Comparison of ENCODE assay signal across 8 cellular contexts in the genomic region with DNA sequence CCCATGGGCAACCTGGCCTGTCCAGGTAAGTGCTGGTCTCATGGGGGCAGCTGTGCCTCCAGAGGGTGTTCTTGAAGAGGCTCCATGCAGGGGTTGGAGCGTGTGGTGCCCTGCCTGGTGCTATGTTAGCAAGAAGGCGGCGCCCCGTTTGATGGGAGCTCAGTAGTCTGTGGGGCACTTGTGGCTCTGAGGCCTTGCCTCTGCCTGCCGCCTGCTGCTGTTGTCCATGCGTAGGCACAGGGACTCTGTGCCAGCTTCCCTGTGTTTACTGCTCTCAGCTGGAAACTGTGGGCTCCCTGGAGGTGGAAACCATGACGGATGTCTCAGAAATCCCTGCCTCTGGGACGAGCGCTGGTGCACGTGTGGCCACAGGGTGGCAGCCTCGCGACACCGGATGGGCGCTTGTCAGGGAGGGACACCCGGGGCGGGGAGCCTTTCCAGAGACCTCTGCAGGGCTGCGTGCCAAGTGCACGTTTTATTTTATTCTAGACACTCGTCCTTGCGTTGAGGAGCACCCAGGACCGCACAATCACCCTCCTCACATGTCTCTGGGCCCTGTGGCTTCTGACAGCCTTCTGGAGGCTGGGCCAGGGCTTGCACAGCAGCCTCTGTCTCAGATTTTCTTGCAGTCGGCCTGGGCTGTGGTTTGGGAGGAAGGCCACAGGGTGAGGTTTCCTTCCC. TPM values are rescaled to one million over a fixed set of nuclear protein-coding genes. Genes with fewer than 3 reads are reported as not detected.
A peak's percentile ranks its signal among the peaks of the same experiment; 100 is the strongest.
DNase-seq lines count a peak whose midpoint lies in the region; ATAC-seq and TF ChIP-seq lines count a peak whose summit lies in the region.

No MANE protein-coding gene starts in this region.

- peak; percentile 83 for TF ChIP-seq CTCF in activated CD8-positive, alpha-beta T cell treated with anti-CD3 and anti-CD28 coated beads for 36 hours (IDR thresholded peaks at IDR 0.05)
- peak; percentile 73 to 94 (median 87) for TF ChIP-seq CTCF in dorsolateral prefrontal cortex (IDR thresholded peaks at IDR 0.05 in 54 of 56, conservative IDR thresholded peaks at IDR 0.05 in 2 of 56; ENCODE audit: low read depth in 1 of 56, partially characterized antibody in 56 of 56)

- H3K4me3 ChIP-seq in dorsolateral prefrontal cortex = peak overlapping the region in 10 of 59 donors; percentile 1 to 34 (median 12)

- peak; percentile 79 for ATAC-seq in GM21381 (IDR thresholded peaks at IDR 0.05; ENCODE audit: unreplicated experiment)
- peak; percentile 74 for ATAC-seq in activated CD8-positive, alpha-beta T cell treated with anti-CD3 and anti-CD28 coated beads for 36 hours

- H3K9me3 Mint-ChIP-seq in activated CD8-positive, alpha-beta T cell treated with anti-CD3 and anti-CD28 coated beads for 36 hours = no peaks in the 10 kb centered on the region

- H3K27me3 Mint-ChIP-seq in activated CD8-positive, alpha-beta T cell treated with anti-CD3 and anti-CD28 coated beads for 36 hours = no peaks in the 10 kb centered on the region

- H3K27me3 ChIP-seq in dorsolateral prefrontal cortex = no peaks in the 10 kb centered on the region

- peak overlapping the region; percentile 21 for H3K27ac Mint-ChIP-seq in activated CD8-positive, alpha-beta T cell treated with anti-CD3 and anti-CD28 coated beads for 36 hours

- intact Hi-C loops in activated CD8-positive, alpha-beta T cell treated with anti-CD3 and anti-CD28 coated beads for 36 hours (cut with micrococcal nuclease) = loop anchor here (10.0 kb wide), 1 partner anchor 182 kb away; a partner anchor contains a TSS
- intact Hi-C loops in dorsolateral prefrontal cortex (cut with DNase I) = loop anchor here in 1 of 2 donors (2.0 kb wide), 1 partner anchor 184 kb away; a partner anchor contains a TSS

- CTCF ChIA-PET in activated CD8-positive, alpha-beta T cell treated with anti-CD3 and anti-CD28 coated beads for 36 hours (lab: Charles Lee) = interaction anchor here (0.7 to 7.0 kb wide), 18 partner anchors 10 to 281 kb away, joined by 3 to 59 read pairs (median 4); a partner anchor contains a TSS

- H3K4me1 Mint-ChIP-seq in activated CD8-positive, alpha-beta T cell treated with anti-CD3 and anti-CD28 coated beads for 36 hours (ENCODE audit: low read depth) = peaks cover 80% of the 10 kb centered on the region

- peak overlapping the region in 50 of 59 donors; percentile 14 to 94 (median 66) for H3K27ac ChIP-seq in dorsolateral prefrontal cortex

- peaks cover 32% of the 10 kb centered on the region for H3K36me3 Mint-ChIP-seq in activated CD8-positive, alpha-beta T cell treated with anti-CD3 and anti-CD28 coated beads for 36 hours (ENCODE audit: low read depth)

- DNase-seq in COLO829 (ENCODE audit: low spot score) (peak; percentile 95), HS-27A (ENCODE audit: low read depth) (peak; percentile 24), NK-92 (lab: John Stamatoyannopoulos, UW; ENCODE audit: unreplicated experiment) (peak; percentile 30), dorsolateral prefrontal cortex (peak; percentile 72 to 90 (median 85)), medulla oblongata (ENCODE audit: extremely low spot score) (peak; percentile 78)
- peak; percentile 92 for DNase-seq in activated CD8-positive, alpha-beta T cell treated with anti-CD3 and anti-CD28 coated beads for 36 hours
- peak; percentile 67 for DNase-seq in stimulated activated CD8-positive, alpha-beta memory T cell treated with anti-CD3 and anti-CD28 coated beads, Interleukin-12 subunit alpha, Interleukin-12 subunit beta, amount 100 ng/mL, for 24 hours (ENCODE audit: extremely low read depth)

- H3K4me3 Mint-ChIP-seq in activated CD8-positive, alpha-beta T cell treated with anti-CD3 and anti-CD28 coated beads for 36 hours = no peak overlapping the region

- POLR2A ChIA-PET in activated CD8-positive, alpha-beta T cell treated with anti-CD3 and anti-CD28 coated beads for 36 hours (lab: Charles Lee) = interaction anchor here (0.6 to 2.7 kb wide), 3 partner anchors 191 to 320 kb away, joined by 3 to 9 read pairs (median 3); a partner anchor contains a TSS

RNA-seq across cellular contexts. Expression of a gene that starts 27.1 kb away (rescaled TPM):
- total RNA-seq in activated CD8-positive, alpha-beta T cell treated with anti-CD3 and anti-CD28 coated beads for 36 hours = 10 to 100 TPM; 25.3 to 25.5 TPM
- total RNA-seq in dorsolateral prefrontal cortex = 100 to 1,000 TPM in 2 of 120 experiments, 10 to 100 TPM in 118; 39.7 to 102 (median 75.0) TPM

RNA-seq across cellular contexts. Expression of a gene that starts 27.3 kb away (rescaled TPM):
- total RNA-seq in activated CD8-positive, alpha-beta T cell treated with anti-CD3 and anti-CD28 coated beads for 36 hours = 10 to 100 TPM; 16.2 to 17.3 TPM
- 10 to 100 TPM in 115 of 120 experiments, 1 to 10 TPM in 5; 7.0 to 20.5 (median 13.3) TPM for total RNA-seq in dorsolateral prefrontal cortex

RNA-seq across cellular contexts. Expression of a gene that starts 53.1 kb away (rescaled TPM):
- not detected for total RNA-seq in activated CD8-positive, alpha-beta T cell treated with anti-CD3 and anti-CD28 coated beads for 36 hours
- total RNA-seq in dorsolateral prefrontal cortex = under 1 TPM in 2 of 120 experiments, not detected in 118; 0.47 to 0.69 TPM

Comparison
In these comparisons a context has a peak if more than half of its experiments do, and no peak if none do; other contexts are left out.
1. DNase-seq: peak in every context shown above with its lines; median percentile 95 in COLO829; 92 in activated CD8-positive, alpha-beta T cell treated with anti-CD3 and anti-CD28 coated beads for 36 hours; 85 in dorsolateral prefrontal cortex; 78 in medulla oblongata; 67 in stimulated activated CD8-positive, alpha-beta memory T cell treated with anti-CD3 and anti-CD28 coated beads, Interleukin-12 subunit alpha, Interleukin-12 subunit beta, amount 100 ng/mL, for 24 hours; 30 in NK-92; 24 in HS-27A.